In genomic region chr1:214143015-214143775, GRCh38 we compare ENCODE assay signal across 18 cellular contexts.
DNase-seq lines count a peak whose midpoint lies in the region; ATAC-seq and TF ChIP-seq lines count a peak whose summit lies in the region.
"Had no signal": no experiment of that assay in that cellular context is flagged by ENCODE, and none has a peak within 500 bp of the region (broad histone marks: within the 10 kb centered on the region; RNA-seq: fewer than 3 reads in every experiment).

No MANE protein-coding gene starts in this region.

- H2AFZ ChIP-seq in Loucy (ENCODE audit: low read length) (peak overlapping the region; percentile 75), neuronal stem cell (ENCODE audit: low read length) (peak overlapping the region; percentile 77)

- peak; percentile 26 for DNase-seq in NCI-H69 (lab: John Stamatoyannopoulos, UW)
- DNase-seq in neuronal stem cell (ENCODE audit: low spot score): no peak
- no peak for DNase-seq in activated T-cell treated with anti-CD3 and anti-CD28 coated beads, Interleukin-2, amount 50 U/mL, for 72 hours
- no peak for DNase-seq in stimulated activated CD8-positive, alpha-beta memory T cell treated with anti-CD3 and anti-CD28 coated beads, Interleukin-4, amount 100 ng/mL, for 48 hours
- DNase-seq in NCI-H1105 treated with DMSO at 0.1 percent for 48 hours (lab: John Stamatoyannopoulos, UW): no peak
- DNase-seq: Calu3; CD4-positive, alpha-beta T cell; DMS79; HCEC 1CT; NCI-H187; NCI-H82; Peyer's patch had no signal

- H4K20me1 ChIP-seq in Loucy (ENCODE audit: insufficient read depth, low read length, poor library complexity, severe bottlenecking): no peaks in the 10 kb centered on the region

- no peak overlapping the region for H3K4me3 Mint-ChIP-seq in activated T-cell treated with anti-CD3 and anti-CD28 coated beads, Interleukin-2, amount 50 U/mL, for 72 hours
- H3K4me3 Mint-ChIP-seq: CD4-positive, alpha-beta T cell had no signal

- H3K27ac Mint-ChIP-seq in activated T-cell treated with anti-CD3 and anti-CD28 coated beads, Interleukin-2, amount 50 U/mL, for 72 hours: no peak overlapping the region
- H3K27ac Mint-ChIP-seq: CD4-positive, alpha-beta T cell had no signal

- H3K36me3 ChIP-seq in Loucy (ENCODE audit: insufficient read depth, low read length) (no peaks in the 10 kb centered on the region), ectodermal cell (ENCODE audit: control insufficient read depth, insufficient read depth, low read length) (no peaks in the 10 kb centered on the region), neuronal stem cell (replicated peaks in 1 of 2; ENCODE audit: control insufficient read depth in 2 of 2, insufficient read depth in 2 of 2, low read length in 2 of 2) (no peaks in the 10 kb centered on the region)
- H3K36me3 ChIP-seq: Peyer's patch had no signal

- no peaks in the 10 kb centered on the region for H3K79me1 ChIP-seq in neuronal stem cell (ENCODE audit: low read depth, low read length)

- peaks cover 2% of the 10 kb centered on the region for H3K27me3 Mint-ChIP-seq in activated T-cell treated with anti-CD3 and anti-CD28 coated beads, Interleukin-2, amount 50 U/mL, for 72 hours (ENCODE audit: low read depth)

- H3F3A ChIP-seq in Loucy (ENCODE audit: low read depth): peaks cover 2% of the 10 kb centered on the region; the same call in 1 of the 2 replicates

- H3K4me1 ChIP-seq in Loucy (ENCODE audit: insufficient read depth, low read length, poor library complexity, severe bottlenecking) (peaks cover 50% of the 10 kb centered on the region), ectodermal cell (ENCODE audit: control insufficient read depth, insufficient read depth, low read length) (peaks cover 6% of the 10 kb centered on the region), neuronal stem cell (ENCODE audit: control insufficient read depth in 2 of 2, insufficient read depth in 1 of 2, low read depth in 1 of 2, low read length in 2 of 2) (peaks cover 7 to 8% of the 10 kb centered on the region in 2 donors)
- H3K4me1 ChIP-seq: Peyer's patch had no signal

- no peaks in the 10 kb centered on the region for H3K9me3 Mint-ChIP-seq in activated T-cell treated with anti-CD3 and anti-CD28 coated beads, Interleukin-2, amount 50 U/mL, for 72 hours
- H3K9me3 Mint-ChIP-seq: CD4-positive, alpha-beta T cell had no signal

- H2AK5ac ChIP-seq in neuronal stem cell (ENCODE audit: low read depth, low read length): no peak overlapping the region

- H3K4me3 ChIP-seq in Loucy (ENCODE audit: low read length, poor library complexity, severe bottlenecking) (peak overlapping the region; percentile 54), ectodermal cell (ENCODE audit: insufficient read depth, low read depth, low read length) (no peak overlapping the region), neuronal stem cell (ENCODE audit: low read length in 2 of 2) (peak overlapping the region in 1 of 2 donors; percentile 16)
- H3K4me3 ChIP-seq: Peyer's patch, SK-N-MC had no signal

- TF ChIP-seq CTCF in Loucy (conservative IDR thresholded peaks at IDR 0.05; ENCODE audit: low read length): no peak

- H4K91ac ChIP-seq in neuronal stem cell (ENCODE audit: low read depth, low read length, poor library complexity): no peak overlapping the region

- peak overlapping the region; percentile 47 for H3K27ac ChIP-seq in ectodermal cell (ENCODE audit: insufficient read depth, low read depth, low read length, poor library complexity, severe bottlenecking)
- H3K27ac ChIP-seq in neuronal stem cell (replicated peaks; ENCODE audit: low read length): no peak overlapping the region
- H3K27ac ChIP-seq: HL-60, Peyer's patch, SK-N-MC had no signal

- H3K14ac ChIP-seq in neuronal stem cell (ENCODE audit: low read length): no peak overlapping the region

- H3K9me3 ChIP-seq in Loucy (ENCODE audit: insufficient read depth, low read depth, low read length): no peaks in the 10 kb centered on the region
- H3K9me3 ChIP-seq in ectodermal cell (ENCODE audit: control insufficient read depth, low read length): no peaks in the 10 kb centered on the region
- H3K9me3 ChIP-seq in neuronal stem cell (replicated peaks in 1 of 2; ENCODE audit: control insufficient read depth in 2 of 2, insufficient read depth in 1 of 2, low read depth in 1 of 2, low read length in 2 of 2): no peaks in the 10 kb centered on the region
- H3K9me3 ChIP-seq: Peyer's patch had no signal

- H2BK12ac ChIP-seq in neuronal stem cell (ENCODE audit: low read length): no peak overlapping the region

- no peaks in the 10 kb centered on the region for H3K27me3 ChIP-seq in Loucy (ENCODE audit: insufficient read depth, low read length, poor library complexity, severe bottlenecking)
- no peaks in the 10 kb centered on the region for H3K27me3 ChIP-seq in ectodermal cell (ENCODE audit: control insufficient read depth, insufficient read depth, low read length, poor library complexity, severe bottlenecking)
- peaks cover 0 to 77% (median 0%) of the 10 kb centered on the region in 3 experiments for H3K27me3 ChIP-seq in neuronal stem cell (ENCODE audit: control insufficient read depth in 3 of 3, insufficient read depth in 3 of 3, low read depth in 1 of 3, low read length in 3 of 3)
- H3K27me3 ChIP-seq: Peyer's patch had no signal

- peak overlapping the region; percentile 65 for H3K4me2 ChIP-seq in Loucy (ENCODE audit: low read depth, low read length, poor library complexity, severe bottlenecking)
- H3K4me2 ChIP-seq in neuronal stem cell (ENCODE audit: insufficient read depth, low read length, poor library complexity, severe bottlenecking): no peak overlapping the region

- no peaks in the 10 kb centered on the region for H3K79me2 ChIP-seq in Loucy (ENCODE audit: insufficient read depth, low read length)

- H3K9ac ChIP-seq in Loucy (ENCODE audit: low read depth, low read length, poor library complexity, severe bottlenecking) (peak overlapping the region; percentile 34), neuronal stem cell (ENCODE audit: low read depth, low read length, poor library complexity) (no peak overlapping the region)

- no peaks in the 10 kb centered on the region for H3K36me3 Mint-ChIP-seq in activated T-cell treated with anti-CD3 and anti-CD28 coated beads, Interleukin-2, amount 50 U/mL, for 72 hours (ENCODE audit: insufficient read depth in 2 of 2)

- no peak overlapping the region for H2BK15ac ChIP-seq in neuronal stem cell (ENCODE audit: low read length)

- H4K8ac ChIP-seq in neuronal stem cell (ENCODE audit: low read depth, low read length): no peak overlapping the region

- H3K18ac ChIP-seq in neuronal stem cell (ENCODE audit: low read length): no peak overlapping the region

- ATAC-seq in activated T-cell treated with anti-CD3 and anti-CD28 coated beads, Interleukin-2, amount 50 U/mL, for 72 hours (replicated peaks in 1 of 2): no peak
- ATAC-seq in HG03469 (IDR thresholded peaks at IDR 0.05; ENCODE audit: unreplicated experiment): no peak
- ATAC-seq: Right ventricle myocardium inferior had no signal

- H3K9me2 ChIP-seq in Loucy (replicated peaks; ENCODE audit: low read depth, low read length): no peaks in the 10 kb centered on the region

- H2BK120ac ChIP-seq in neuronal stem cell (ENCODE audit: low read depth, low read length): no peak overlapping the region

- no peaks in the 10 kb centered on the region for H3K4me1 Mint-ChIP-seq in activated T-cell treated with anti-CD3 and anti-CD28 coated beads, Interleukin-2, amount 50 U/mL, for 72 hours (ENCODE audit: low read depth)

- H2BK5ac ChIP-seq in neuronal stem cell (ENCODE audit: low read length): no peak overlapping the region

- H3K23ac ChIP-seq in neuronal stem cell (ENCODE audit: low read depth, low read length, poor library complexity): no peak overlapping the region

- no peak overlapping the region for H3K4ac ChIP-seq in neuronal stem cell (ENCODE audit: low read length)

- WGBS in ectodermal cell, 2 experiments: 62 to 63% methylated on average over 15 of the region's 15 CpGs
- no CpG with 5 or more reads among the region's 15 CpGs for WGBS in neuronal stem cell (ENCODE audit: extremely low coverage in 2 of 2, insufficient read length in 2 of 2, insufficient replicate concordance in 1 of 2), 2 donors
